8 cellular contexts compared by ENCODE assay signal in genomic region chr1:42957880-42958487, GRCh38. TPM values are rescaled to one million over a fixed set of nuclear protein-coding genes. Genes with fewer than 3 reads are reported as not detected.
DNase-seq lines count a peak whose midpoint lies in the region; FAIRE-seq and TF ChIP-seq lines count a peak whose summit lies in the region.

No MANE protein-coding gene starts in this region.

- H3K79me2 ChIP-seq in mammary epithelial cell (ENCODE audit: insufficient read depth, low read length): peaks cover 70% of the 10 kb centered on the region

- no TSS peak for BruUV-seq in mammary epithelial cell (replicated peaks; lab: Mats Ljungman, UMichigan)

- peak overlapping the region; percentile 69 to 87 (median 83) for H3K4me3 ChIP-seq in mammary epithelial cell (replicated peaks in 1 of 3; ENCODE audit: insufficient read depth in 1 of 3, low read depth in 2 of 3, low read length in 3 of 3)
- H3K4me3 ChIP-seq in kidney (ENCODE audit: low read length in 2 of 2): peak overlapping the region; percentile 61 to 79

- CTCF ChIA-PET in mammary epithelial cell (lab: Charles Lee; ENCODE audit: low non-redundant PET): no interaction called here

- intact Hi-C loops in mammary epithelial cell (cut with micrococcal nuclease): loop anchor here (1.0 to 5.0 kb wide), 7 partner anchors 9 to 115 kb away; no protein-coding TSS in a partner anchor
- intact Hi-C loops in kidney (cut with DNase I): no loop called here

- TF ChIP-seq CTCF in GM13976 (IDR thresholded peaks at IDR 0.05; ENCODE audit: borderline replicate concordance, control extremely low read depth, extremely low read depth, insufficient read depth, missing control alignments) (no peak), VCaP (conservative IDR thresholded peaks at IDR 0.05) (peak; percentile 18; the same call in 1 of the 2 replicates), mammary epithelial cell (conservative IDR thresholded peaks at IDR 0.05 in 1 of 2, IDR thresholded peaks at IDR 0.05 in 1 of 2; ENCODE audit: extremely low read depth in 1 of 2, insufficient read depth in 1 of 2, low read depth in 1 of 2, low read length in 2 of 2) (no peak), kidney (IDR thresholded peaks at IDR 0.05; ENCODE audit: borderline replicate concordance, extremely low read depth, insufficient read depth) (no peak)

- DNase-seq in GM13976 (ENCODE audit: low spot score): peak; percentile 93
- DNase-seq in HCEC 1CT: peak; percentile 22
- DNase-seq in M059J (ENCODE audit: low read depth): peak; percentile 75
- peak; percentile 63 for DNase-seq in mammary epithelial cell
- peak; percentile 89 for DNase-seq in kidney
- DNase-seq in stimulated activated CD4-positive, alpha-beta T cell treated with anti-CD3 and anti-CD28 coated beads, Interleukin-15, amount 100 ng/mL, for 1 hour (ENCODE audit: low read depth in 1 of 2, low spot score in 1 of 2): peak; percentile 36 to 62
- DNase-seq in foreskin melanocyte: no peak

- H3K36me3 ChIP-seq in mammary epithelial cell (ENCODE audit: insufficient read depth, low read length) (peaks cover 13% of the 10 kb centered on the region), kidney (ENCODE audit: control insufficient read depth in 1 of 2, insufficient read depth in 2 of 2, low read length in 2 of 2) (no peaks in the 10 kb centered on the region)

- no peaks in the 10 kb centered on the region for H3K27me3 ChIP-seq in mammary epithelial cell (ENCODE audit: insufficient read depth, low read length)

- H3K9me3 ChIP-seq in mammary epithelial cell (replicated peaks; ENCODE audit: insufficient read depth, low read length) (no peaks in the 10 kb centered on the region), kidney (ENCODE audit: control insufficient read depth in 1 of 2, low read length in 2 of 2) (no peaks in the 10 kb centered on the region)

- peak overlapping the region; percentile 86 for H3K27ac ChIP-seq in VCaP
- peak overlapping the region; percentile 82 for H3K27ac ChIP-seq in mammary epithelial cell (ENCODE audit: insufficient read depth, low read depth, low read length)
- H3K27ac ChIP-seq in kidney (ENCODE audit: low read depth in 2 of 2, low read length in 2 of 2): peak overlapping the region; percentile 81 to 89

- H3K9ac ChIP-seq in mammary epithelial cell (ENCODE audit: insufficient read depth, low read length) (peak overlapping the region; percentile 88), kidney (ENCODE audit: low read length in 2 of 2) (peak overlapping the region in 1 of 2 donors; percentile 86)

- 11% methylated on average over 3 of the region's 72 CpGs for WGBS in mammary epithelial cell (ENCODE audit: low coverage, missing lambda C conversion rate)

- dilution Hi-C loops in mammary epithelial cell (cut with HindIII; ENCODE audit: low sequenced_read_pairs): no loop called here

- no peaks in the 10 kb centered on the region for H4K20me1 ChIP-seq in mammary epithelial cell (ENCODE audit: insufficient read depth, low read length)

- H3K4me2 ChIP-seq in mammary epithelial cell (ENCODE audit: insufficient read depth, low read depth, low read length): peak overlapping the region; percentile 88

- H3K4me1 ChIP-seq in mammary epithelial cell (ENCODE audit: insufficient read depth, low read length): peaks cover 45% of the 10 kb centered on the region
- peaks cover 6 to 15% of the 10 kb centered on the region in 2 donors for H3K4me1 ChIP-seq in kidney (ENCODE audit: control insufficient read depth in 1 of 2, insufficient read depth in 1 of 2, low read depth in 1 of 2, low read length in 2 of 2)

- in situ Hi-C loops in GM13976 (cut with MboI; ENCODE audit: low sequenced_read_pairs, unreplicated experiment) (no loop called here), mammary epithelial cell (cut with MboI; ENCODE audit: low sequenced_read_pairs in 2 of 2) (loop anchor here in 1 of 2 donors (5.0 kb wide), 1 partner anchor 109 kb away; no protein-coding TSS in a partner anchor)

- FAIRE-seq in kidney (lab: Jason Lieb, UNC): no peak

- H2AFZ ChIP-seq in mammary epithelial cell (ENCODE audit: low read depth, low read length): no peak overlapping the region

RNA-seq across cellular contexts. Expression of gene SLC2A1, which starts 0.7 kb away (rescaled TPM):
- total RNA-seq in M059J (2014; rRNA removed; shearing (Covaris generic)): 218 and 274 TPM in 2 replicates
- total RNA-seq in mammary epithelial cell: 100 to 1,000 TPM; 471 to 738 TPM
- 404 TPM for polyA plus RNA-seq in mammary epithelial cell
- 456 TPM for polyA minus RNA-seq in mammary epithelial cell
- 55.9 TPM for total RNA-seq in kidney
- 28.6 TPM for polyA plus RNA-seq in kidney (ENCODE audit: insufficient read depth, low read depth, low replicate concordance)
